Comparison of ENCODE assay signal across 27 cellular contexts in genomic region chr15:63060699-63061098, GRCh38. TPM values are rescaled to one million over a fixed set of nuclear protein-coding genes. Genes with fewer than 3 reads are reported as not detected.
DNase-seq lines count a peak whose midpoint lies in the region; ATAC-seq and TF ChIP-seq lines count a peak whose summit lies in the region.
"Had no signal": no experiment of that assay in that cellular context is flagged by ENCODE, and none has a peak within 500 bp of the region (broad histone marks: within the 10 kb centered on the region; RNA-seq: fewer than 3 reads in every experiment).

No MANE protein-coding gene starts in this region.

- H3K4me1 ChIP-seq in gastrocnemius medialis = peaks cover 4 to 26% of the 10 kb centered on the region in 2 donors

- POLR2A ChIA-PET in T-cell (lab: Charles Lee) = no interaction called here

- ATAC-seq in gastrocnemius medialis (no peak), T-cell (replicated peaks in 1 of 4) (no peak)
- ATAC-seq: activated CD8-positive, alpha-beta memory T cell treated with anti-CD3 and anti-CD28 coated beads, Interleukin-2, amount 10 ng/mL, durations not matched to agents 7 days and 5 days; activated T-cell treated with anti-CD3 and anti-CD28 coated beads, Interleukin-2, amount 50 U/mL, for 72 hours; GM12878 had no signal

- H3K36me3 Mint-ChIP-seq in T-cell = peaks cover 59% of the 10 kb centered on the region
- H3K36me3 Mint-ChIP-seq: activated CD8-positive, alpha-beta memory T cell treated with anti-CD3 and anti-CD28 coated beads, Interleukin-2, amount 10 ng/mL, durations not matched to agents 7 days and 5 days had no signal

- no peak for TF ChIP-seq POLR2A in gastrocnemius medialis (IDR thresholded peaks at IDR 0.05)

- no peak overlapping the region for H3K4me3 ChIP-seq in gastrocnemius medialis
- H3K4me3 ChIP-seq: GM12878, HAP-1, testis had no signal

- CTCF ChIA-PET in T-cell (lab: Charles Lee) = no interaction called here

- no peaks in the 10 kb centered on the region for H3K9me3 ChIP-seq in gastrocnemius medialis
- H3K9me3 ChIP-seq: HAP-1, testis had no signal

- peaks cover 0 to 78% of the 10 kb centered on the region in 2 donors for H3K36me3 ChIP-seq in gastrocnemius medialis

- no peaks in the 10 kb centered on the region for H3K4me1 Mint-ChIP-seq in T-cell
- H3K4me1 Mint-ChIP-seq: central memory CD8-positive, alpha-beta T cell had no signal

- intact Hi-C loops in gastrocnemius medialis (cut with DNase I; ENCODE audit: low total_unique reads) = no loop called here

- TF ChIP-seq CTCF in VCaP (conservative IDR thresholded peaks at IDR 0.05) (no peak), gastrocnemius medialis (IDR thresholded peaks at IDR 0.05 in 4 of 5, conservative IDR thresholded peaks at IDR 0.05 in 1 of 5) (no peak)

- H3K27me3 Mint-ChIP-seq in T-cell = no peaks in the 10 kb centered on the region
- H3K27me3 Mint-ChIP-seq: activated CD8-positive, alpha-beta memory T cell treated with anti-CD3 and anti-CD28 coated beads, Interleukin-2, amount 10 ng/mL, durations not matched to agents 7 days and 5 days; CD4-positive, CD25-positive, alpha-beta regulatory T cell; central memory CD8-positive, alpha-beta T cell had no signal

- in situ Hi-C loops in gastrocnemius medialis (cut with MboI; ENCODE audit: low sequenced_read_pairs in 4 of 4) = no loop called here

- H3K9me3 Mint-ChIP-seq in T-cell = no peaks in the 10 kb centered on the region
- H3K9me3 Mint-ChIP-seq: activated T-cell treated with anti-CD3 and anti-CD28 coated beads, Interleukin-2, amount 50 U/mL, for 72 hours; CD4-positive, CD25-positive, alpha-beta regulatory T cell; central memory CD8-positive, alpha-beta T cell had no signal

- DNase-seq in ELF-1 (ENCODE audit: low read depth, low spot score) (peak; percentile 14), islet precursor cell (peak; percentile 56), gastrocnemius medialis (no peak), middle frontal gyrus (ENCODE audit: extremely low spot score, low spot score) (no peak), T-cell (no peak), GOT3 (lab: John Stamatoyannopoulos, UW) (no peak)
- DNase-seq: activated CD4-positive, alpha-beta T cell treated with anti-CD3 and anti-CD28 coated beads, Interleukin-2, amount 50 U/mL, for 1 hour; activated CD8-positive, alpha-beta memory T cell treated with anti-CD3 and anti-CD28 coated beads, Interleukin-2, amount 10 ng/mL, durations not matched to agents 7 days and 5 days; activated naive CD4-positive, alpha-beta T cell treated with anti-CD3 and anti-CD28 coated beads, Interleukin-2, amount 50 U/mL, for 16 hours; activated T-cell treated with anti-CD3 and anti-CD28 coated beads, Interleukin-2, amount 50 U/mL, for 72 hours; anterior cingulate cortex; CD4-positive, CD25-positive, alpha-beta regulatory T cell; DMS153; glutamatergic neuron; NCI-H1048; NCI-H1694 treated with DMSO at 0.1 percent for 48 hours; NCI-H2227 treated with DMSO at 0.1 percent for 48 hours; NCI-H774; nucleus accumbens; retina; stimulated activated CD4-positive, alpha-beta T cell treated with anti-CD3 and anti-CD28 coated beads, Interleukin-4, amount 100 ng/mL, for 4 hours; stimulated activated naive CD4-positive, alpha-beta T cell; testis had no signal

- peak overlapping the region; percentile 12; the same call in 1 of the 2 replicates for H3K27ac ChIP-seq in VCaP
- peak overlapping the region; percentile 3 to 44 (median 30) for H3K27ac ChIP-seq in gastrocnemius medialis
- H3K27ac ChIP-seq: testis had no signal

- H3K27me3 ChIP-seq in gastrocnemius medialis = no peaks in the 10 kb centered on the region
- H3K27me3 ChIP-seq: testis had no signal

- no peak overlapping the region for H3K4me3 Mint-ChIP-seq in T-cell
- H3K4me3 Mint-ChIP-seq: activated CD8-positive, alpha-beta memory T cell treated with anti-CD3 and anti-CD28 coated beads, Interleukin-2, amount 10 ng/mL, durations not matched to agents 7 days and 5 days; activated T-cell treated with anti-CD3 and anti-CD28 coated beads, Interleukin-2, amount 50 U/mL, for 72 hours; CD4-positive, CD25-positive, alpha-beta regulatory T cell; central memory CD8-positive, alpha-beta T cell had no signal

- no peak overlapping the region for H3K27ac Mint-ChIP-seq in T-cell
- H3K27ac Mint-ChIP-seq: activated CD8-positive, alpha-beta memory T cell treated with anti-CD3 and anti-CD28 coated beads, Interleukin-2, amount 10 ng/mL, durations not matched to agents 7 days and 5 days; activated T-cell treated with anti-CD3 and anti-CD28 coated beads, Interleukin-2, amount 50 U/mL, for 72 hours; CD4-positive, CD25-positive, alpha-beta regulatory T cell had no signal

RNA-seq across cellular contexts. Expression of gene TPM1, which starts 18.2 kb away (rescaled TPM):
- 1,000 to 10,000 TPM in 1 of 4 donors, 100 to 1,000 TPM in 3; 656 to 1,383 (median 909) TPM for total RNA-seq in gastrocnemius medialis
- total RNA-seq in T-cell = 10 to 100 TPM; 12.1 to 27.0 (median 23.3) TPM

Comparison
In these comparisons a context has a peak if more than half of its experiments do, and no peak if none do; other contexts are left out.
1. DNase-seq: peak in ELF-1 (single experiment) and islet precursor cell (single experiment); none in gastrocnemius medialis (0 of 2), middle frontal gyrus (single experiment), T-cell (0 of 34) and GOT3 (single experiment).
2. RNA of gene TPM1, which starts 18.2 kb away (total RNA-seq): 656 to 1,383 TPM in gastrocnemius medialis; 12.1 to 27.0 TPM in T-cell; every median in the first group is over 10 times any median in the second.